In genomic region chr19:13987101-13987890, GRCh38 we compare ENCODE assay signal across 9 cellular contexts. TPM values are rescaled to one million over a fixed set of nuclear protein-coding genes. Genes with fewer than 3 reads are reported as not detected.
A peak's percentile ranks its signal among the peaks of the same experiment; 100 is the strongest.
DNase-seq lines count a peak whose midpoint lies in the region; ATAC-seq and TF ChIP-seq lines count a peak whose summit lies in the region.
"Had no signal": no experiment of that assay in that cellular context is flagged by ENCODE, and none has a peak within 500 bp of the region (broad histone marks: within the 10 kb centered on the region; RNA-seq: fewer than 3 reads in every experiment).

No MANE protein-coding gene starts in this region.

- intact Hi-C loops in mucosa of descending colon (cut with DNase I, micrococcal nuclease), result no loop called here

- peak overlapping the region; percentile 28 for H2BK12ac ChIP-seq in trophoblast cell (ENCODE audit: low read length)

- no peak overlapping the region for H3K27ac ChIP-seq in trophoblast cell (ENCODE audit: low read depth, low read length)

- no peak overlapping the region for H3K4me2 ChIP-seq in trophoblast cell (ENCODE audit: low read length)

- H4K12ac ChIP-seq in trophoblast cell (ENCODE audit: low read depth, low read length), result no peak overlapping the region

- peak overlapping the region; percentile 13 for H3K4me3 ChIP-seq in NT2/D1 (ENCODE audit: insufficient read length, low read depth)
- H3K4me3 ChIP-seq in trophoblast cell (ENCODE audit: low read depth, low read length), result no peak overlapping the region
- H3K4me3 ChIP-seq in mucosa of descending colon, result no peak overlapping the region

- H3K9me3 Mint-ChIP-seq in endothelial cell (ENCODE audit: unreplicated experiment), result no peaks in the 10 kb centered on the region

- H2BK5ac ChIP-seq in trophoblast cell (ENCODE audit: low read depth, low read length, poor library complexity), result no peak overlapping the region

- H2AK5ac ChIP-seq in trophoblast cell (ENCODE audit: low read length), result peak overlapping the region; percentile 13

- peak overlapping the region; percentile 1 for H2AFZ ChIP-seq in trophoblast cell (ENCODE audit: insufficient read depth, low read length, poor library complexity)

- H3K4me1 Mint-ChIP-seq in endothelial cell (ENCODE audit: unreplicated experiment), result peaks cover 18% of the 10 kb centered on the region

- no peaks in the 10 kb centered on the region for H3K79me2 ChIP-seq in trophoblast cell (ENCODE audit: control insufficient read depth, insufficient read depth, low read length, poor library complexity)

- H3K4ac ChIP-seq in trophoblast cell (ENCODE audit: low read depth, low read length), result no peak overlapping the region

- WGBS in trophoblast cell (ENCODE audit: extremely low coverage, insufficient coverage, insufficient read length), result no CpG with 5 or more reads among the region's 17 CpGs

- H3K27me3 Mint-ChIP-seq in endothelial cell (ENCODE audit: unreplicated experiment), result peaks cover 19% of the 10 kb centered on the region

- H3K14ac ChIP-seq in trophoblast cell (ENCODE audit: low read length), result no peak overlapping the region

- no peak overlapping the region for H4K8ac ChIP-seq in trophoblast cell (ENCODE audit: low read depth, low read length)

- peaks cover 43% of the 10 kb centered on the region for H3K4me1 ChIP-seq in NT2/D1 (ENCODE audit: insufficient read depth, insufficient read length)
- H3K4me1 ChIP-seq in trophoblast cell (ENCODE audit: control insufficient read depth in 1 of 2, insufficient read depth in 2 of 2, low read length in 2 of 2), result peaks cover 16 to 18% of the 10 kb centered on the region in 2 experiments
- peaks cover 2% of the 10 kb centered on the region for H3K4me1 ChIP-seq in mucosa of descending colon (ENCODE audit: low read depth)

- H3K36me3 Mint-ChIP-seq in endothelial cell (ENCODE audit: low read depth, unreplicated experiment), result peaks cover 12% of the 10 kb centered on the region

- H3K27ac Mint-ChIP-seq in endothelial cell (ENCODE audit: unreplicated experiment), result peak overlapping the region; percentile 82

- no peak overlapping the region for H3K23ac ChIP-seq in trophoblast cell (ENCODE audit: low read length)

- H3K27me3 ChIP-seq in NT2/D1 (ENCODE audit: insufficient read depth, insufficient read length) (no peaks in the 10 kb centered on the region), trophoblast cell (ENCODE audit: insufficient read depth, low read length) (no peaks in the 10 kb centered on the region)

- no peak overlapping the region for H2BK120ac ChIP-seq in trophoblast cell (ENCODE audit: insufficient read depth, low read length, poor library complexity)

- ATAC-seq in mucosa of descending colon, result no peak
- no peak for ATAC-seq in HG02763 (IDR thresholded peaks at IDR 0.05; ENCODE audit: unreplicated experiment)
- ATAC-seq in HG03159 (IDR thresholded peaks at IDR 0.05; ENCODE audit: unreplicated experiment), result no peak

- H3K79me1 ChIP-seq in trophoblast cell (ENCODE audit: low read length), result peaks cover 2% of the 10 kb centered on the region

- DNase-seq in ELF-1 (ENCODE audit: low read depth, low spot score) (peak; percentile 37), NT2/D1 (ENCODE audit: low read depth, low spot score) (no peak), endothelial cell (ENCODE audit: low spot score) (no peak), trophoblast cell (no peak), mucosa of descending colon (no peak), RPMI8226 (no peak)

- H4K91ac ChIP-seq in trophoblast cell (ENCODE audit: low read depth, low read length), result no peak overlapping the region

- H3K9ac ChIP-seq in NT2/D1 (ENCODE audit: insufficient read length, low read depth) (peak overlapping the region; percentile 81), trophoblast cell (ENCODE audit: low read length) (no peak overlapping the region)

- H3K36me3 ChIP-seq in NT2/D1 (ENCODE audit: insufficient read depth, insufficient read length, low read length), result peaks cover 25% of the 10 kb centered on the region
- H3K36me3 ChIP-seq in trophoblast cell (ENCODE audit: control insufficient read depth in 1 of 2, insufficient read depth in 2 of 2, low read length in 2 of 2), result peaks cover 20 to 25% of the 10 kb centered on the region in 2 experiments
- H3K36me3 ChIP-seq in mucosa of descending colon (ENCODE audit: low read depth), result no peaks in the 10 kb centered on the region

- TF ChIP-seq CTCF in endothelial cell (IDR thresholded peaks at IDR 0.05; ENCODE audit: unreplicated experiment) (no peak), mucosa of descending colon (IDR thresholded peaks at IDR 0.05) (no peak)

- H3K4me3 Mint-ChIP-seq in endothelial cell (ENCODE audit: unreplicated experiment), result peak overlapping the region; percentile 62

- H3K9me3 ChIP-seq in NT2/D1 (ENCODE audit: insufficient read depth, low read length), result no peaks in the 10 kb centered on the region
- no peaks in the 10 kb centered on the region for H3K9me3 ChIP-seq in trophoblast cell (ENCODE audit: insufficient read depth, low read depth, low read length)
- H3K9me3 ChIP-seq in mucosa of descending colon, result no peaks in the 10 kb centered on the region

- no peak overlapping the region for H3K18ac ChIP-seq in trophoblast cell (ENCODE audit: low read length)

RNA-seq across cellular contexts. Expression of gene RFX1, which starts 18.8 kb away (rescaled TPM):
- total RNA-seq in endothelial cell (ENCODE audit: unreplicated experiment), result 16.2 TPM
- 8.6 and 8.7 TPM in 2 replicates for polyA plus RNA-seq in trophoblast cell (2013)
- 10 to 100 TPM; 15.8 to 17.9 (median 17.1) TPM for total RNA-seq in mucosa of descending colon

RNA-seq across cellular contexts. Expression of gene DCAF15, which starts 35.0 kb away (rescaled TPM):
- total RNA-seq in endothelial cell (ENCODE audit: unreplicated experiment) (53.0 TPM), mucosa of descending colon (10 to 100 TPM; 26.4 to 35.2 (median 34.7) TPM)
- 28.8 and 29.9 TPM in 2 replicates for polyA plus RNA-seq in trophoblast cell (2013)

RNA-seq across cellular contexts. Expression of gene RLN3, which starts 40.7 kb away (rescaled TPM):
- total RNA-seq in endothelial cell (ENCODE audit: unreplicated experiment) (not detected), mucosa of descending colon (not detected)
- polyA plus RNA-seq in trophoblast cell (2013), result not detected in 2 replicates
- polyA plus RNA-seq: adipose tissue had no signal

RNA-seq across cellular contexts. Expression of gene IL27RA, which starts 44.3 kb away (rescaled TPM):
- 6.3 TPM for total RNA-seq in endothelial cell (ENCODE audit: unreplicated experiment)
- polyA plus RNA-seq in trophoblast cell (2013), result 2.5 and 2.6 TPM in 2 replicates
- 1 to 10 TPM; 2.0 to 3.1 (median 2.6) TPM for total RNA-seq in mucosa of descending colon

RNA-seq across cellular contexts. Expression of gene PODNL1, which starts 49.1 kb away (rescaled TPM):
- total RNA-seq in endothelial cell (ENCODE audit: unreplicated experiment), result not detected
- polyA plus RNA-seq in trophoblast cell (2013), result 0.47 and 0.49 TPM in 2 replicates
- total RNA-seq in mucosa of descending colon, result 1 to 10 TPM; 1.7 to 3.4 (median 2.9) TPM
